ENCODE assay signal across 8 cellular contexts in the genomic region with DNA sequence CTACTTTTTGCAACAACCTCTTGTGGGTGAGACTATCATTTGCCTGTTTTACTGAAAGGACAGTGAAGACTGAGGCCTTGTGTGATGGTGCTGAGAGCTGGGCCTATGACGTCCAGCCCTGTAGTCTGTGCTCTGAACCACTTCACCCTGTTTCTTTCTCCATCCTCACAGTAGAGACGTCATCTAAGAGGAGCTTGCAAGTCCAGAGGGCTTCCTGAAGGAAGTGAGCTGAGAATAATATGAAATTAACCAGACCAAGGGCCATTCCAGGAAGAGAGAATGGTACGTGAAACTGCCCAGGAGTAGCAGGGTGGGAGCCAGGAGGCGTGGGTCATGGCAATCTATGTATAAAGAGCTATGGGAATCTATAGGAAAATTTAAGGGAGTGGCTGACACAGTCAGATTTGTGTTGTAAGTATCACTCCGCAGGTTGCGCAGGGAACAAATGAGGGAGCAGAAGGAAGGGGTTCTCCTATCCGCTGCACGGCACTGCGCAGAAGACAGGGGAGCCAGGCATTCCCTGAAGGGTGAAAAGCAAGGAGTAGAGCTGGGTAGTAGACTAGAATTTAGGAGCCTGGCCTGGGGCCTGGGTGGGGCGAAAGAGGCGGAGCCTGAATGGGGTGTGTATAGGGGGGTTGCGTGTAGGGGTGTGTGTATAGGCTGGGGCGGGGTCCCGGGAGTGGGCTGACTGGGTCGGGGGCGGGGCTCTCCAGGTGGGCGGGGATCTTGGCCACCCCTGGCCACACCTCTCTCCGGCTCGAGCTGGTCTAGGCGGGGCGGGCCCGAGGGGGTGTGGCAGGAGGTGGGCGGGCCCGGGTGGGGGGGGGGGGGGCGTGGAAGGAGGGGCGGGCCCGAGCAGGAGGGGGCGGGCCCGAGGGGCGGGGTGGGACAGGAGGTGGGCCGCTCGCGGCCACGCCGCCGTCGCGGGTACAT. TPM values are rescaled to one million over a fixed set of nuclear protein-coding genes. Genes with fewer than 3 reads are reported as not detected.
DNase-seq lines count a peak whose midpoint lies in the region; ATAC-seq and TF ChIP-seq lines count a peak whose summit lies in the region.

A gene (plus strand): TSS at position 931 of the 933 bp plus-strand sequence. CDS start 2,688 bp downstream, outside the sequence.

- peak; percentile 87 for DNase-seq in BE2C
- peak; percentile 84 for DNase-seq in GM19238 (ENCODE audit: insufficient read length, low spot score)
- peak; percentile 75 to 79 for DNase-seq in SJSA1 (ENCODE audit: low read depth in 1 of 2, low spot score in 2 of 2)
- DNase-seq in hepatocyte (ENCODE audit: low spot score) = peak; percentile 92
- no peak for DNase-seq in Ammon's horn (ENCODE audit: low spot score)

- peaks cover 10% of the 10 kb centered on the region for H3K4me1 Mint-ChIP-seq in activated naive CD8-positive, alpha-beta T cell (ENCODE audit: low read depth)

- H3K4me1 ChIP-seq in BE2C (no peaks in the 10 kb centered on the region), SJSA1 (replicated peaks) (peaks cover 7% of the 10 kb centered on the region), hepatocyte (ENCODE audit: insufficient read depth) (peaks cover 17% of the 10 kb centered on the region)

- H3K9me3 ChIP-seq in BE2C = no peaks in the 10 kb centered on the region
- H3K9me3 ChIP-seq in SJSA1 (replicated peaks) = no peaks in the 10 kb centered on the region
- H3K9me3 ChIP-seq in hepatocyte (ENCODE audit: low read depth) = no peaks in the 10 kb centered on the region

- H3K27me3 ChIP-seq in BE2C = no peaks in the 10 kb centered on the region
- peaks cover 10% of the 10 kb centered on the region; the same call in 1 of the 2 replicates for H3K27me3 ChIP-seq in SJSA1 (replicated peaks)
- no peaks in the 10 kb centered on the region for H3K27me3 ChIP-seq in hepatocyte

- H3K27me3 Mint-ChIP-seq in activated naive CD8-positive, alpha-beta T cell = peaks cover 5% of the 10 kb centered on the region

- H3K27ac Mint-ChIP-seq in activated naive CD8-positive, alpha-beta T cell = peak within 1 kb of the TSS; percentile 37

- H3K9me3 Mint-ChIP-seq in activated naive CD8-positive, alpha-beta T cell (ENCODE audit: low read depth) = no peaks in the 10 kb centered on the region

- peak within 1 kb of the TSS; percentile 77 for H3K4me3 Mint-ChIP-seq in activated naive CD8-positive, alpha-beta T cell

- peak; percentile 44 for ATAC-seq in HG03521 (IDR thresholded peaks at IDR 0.05; ENCODE audit: unreplicated experiment)

- H3K4me3 ChIP-seq in BE2C (ENCODE audit: low read depth, low read length) = peak within 1 kb of the TSS; percentile 52
- peak within 1 kb of the TSS; percentile 38 for H3K4me3 ChIP-seq in SJSA1
- peak within 1 kb of the TSS; percentile 77 for H3K4me3 ChIP-seq in hepatocyte
- H3K4me3 ChIP-seq in skin epidermis = peak within 1 kb of the TSS; percentile 5 to 46 (median 32)

- H3K36me3 Mint-ChIP-seq in activated naive CD8-positive, alpha-beta T cell = no peaks in the 10 kb centered on the region

- WGBS in hepatocyte (ENCODE audit: low lambda C conversion rate, missing lambda C conversion rate) = 59% methylated on average over 11 of the region's 38 CpGs

- peak within 1 kb of the TSS; percentile 47 for H2AFZ ChIP-seq in hepatocyte

- no peaks in the 10 kb centered on the region for H3K9me2 ChIP-seq in hepatocyte (replicated peaks; ENCODE audit: insufficient read depth)

- no peak within 1 kb of the TSS for H3K27ac ChIP-seq in SJSA1
- H3K27ac ChIP-seq in hepatocyte = peak within 1 kb of the TSS; percentile 97
- H3K27ac ChIP-seq in skin epidermis = no peak within 1 kb of the TSS

- H3K36me3 ChIP-seq in BE2C = no peaks in the 10 kb centered on the region
- H3K36me3 ChIP-seq in SJSA1 = no peaks in the 10 kb centered on the region
- H3K36me3 ChIP-seq in hepatocyte (replicated peaks; ENCODE audit: insufficient read depth, low read depth) = no peaks in the 10 kb centered on the region

- H4K20me1 ChIP-seq in hepatocyte (ENCODE audit: insufficient read depth, poor library complexity, severe bottlenecking) = no peaks in the 10 kb centered on the region

- H3K4me2 ChIP-seq in hepatocyte = peak within 1 kb of the TSS; percentile 85

- TF ChIP-seq CTCF in BE2C (IDR thresholded peaks at IDR 0.05; ENCODE audit: low read depth, low read length) (no peak), hepatocyte (IDR thresholded peaks at IDR 0.05; ENCODE audit: poor library complexity) (no peak)

- peaks cover 23% of the 10 kb centered on the region for H3K79me2 ChIP-seq in hepatocyte

RNA-seq across cellular contexts. Expression of the gene that starts here (rescaled TPM):
- 2.7 TPM for polyA plus RNA-seq in BE2C (2012; ENCODE audit: insufficient read depth, insufficient read length, low read depth)
- 1.3 and 4.1 TPM in 2 replicates for total RNA-seq in SJSA1 (2014; rRNA removed; shearing (Covaris generic))
- 90.2 and 121 TPM in 2 replicates for total RNA-seq in hepatocyte
- 75.6 and 94.3 TPM in 2 replicates for polyA plus RNA-seq in hepatocyte

Comparison
In these comparisons a context has a peak if more than half of its experiments do, and no peak if none do; other contexts are left out.
1. RNA of the gene that starts here (total RNA-seq): 90.2 to 121 TPM in hepatocyte; 1.3 to 4.1 TPM in SJSA1; every median in the first group is over 10 times any median in the second.
2. Peak in every context shown above with its lines, with median percentiles within 50 percentile points of each other: H3K4me3 ChIP-seq.